ENCODE assay signal across 36 cellular contexts in the genomic region with DNA sequence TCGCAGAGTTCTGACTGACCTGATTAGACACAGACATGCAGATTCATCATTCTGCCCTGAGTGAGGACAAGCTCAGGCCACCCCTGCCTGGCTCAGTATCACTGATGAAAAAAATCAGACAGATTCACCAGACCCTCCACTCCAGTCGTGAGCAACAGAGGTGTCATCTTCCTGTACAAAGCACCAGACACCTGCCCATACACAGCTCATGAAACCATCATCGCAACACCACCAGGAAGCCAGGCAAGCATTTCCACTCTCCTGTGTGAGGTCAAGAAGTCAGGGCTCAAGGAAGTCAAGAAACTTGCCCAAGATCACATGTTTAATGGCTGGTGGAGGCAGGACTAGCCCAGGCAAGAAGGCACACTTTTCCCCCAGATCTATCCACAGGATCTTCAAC.
"Had no signal": no experiment of that assay in that cellular context is flagged by ENCODE, and none has a peak within 500 bp of the region (broad histone marks: within the 10 kb centered on the region; RNA-seq: fewer than 3 reads in every experiment).

No MANE protein-coding gene starts in this region.

- H3K36me3 Mint-ChIP-seq: activated CD4-positive, alpha-beta memory T cell treated with anti-CD3 and anti-CD28 coated beads for 36 hours; activated CD8-positive, alpha-beta memory T cell treated with anti-CD3 and anti-CD28 coated beads, Interleukin-2, amount 10 ng/mL, durations not matched to agents 7 days and 5 days; activated naive CD8-positive, alpha-beta T cell treated with anti-CD3 and anti-CD28 coated beads for 36 hours had no signal

- ATAC-seq: activated CD4-positive, CD25-positive, alpha-beta regulatory T cell treated with anti-CD3 and anti-CD28 coated beads, Interleukin-2, amount 50 U/mL, for 24 hours; activated CD8-positive, alpha-beta memory T cell treated with anti-CD3 and anti-CD28 coated beads, Interleukin-2, amount 10 ng/mL, durations not matched to agents 7 days and 5 days; activated CD8-positive, alpha-beta T cell treated with anti-CD3 and anti-CD28 coated beads, Interleukin-2, amount 10 ng/mL, durations not matched to agents 7 days and 5 days; activated naive CD8-positive, alpha-beta T cell treated with anti-CD3 and anti-CD28 coated beads, Interleukin-2, amount 50 U/mL, for 24 hours; body of pancreas; gastroesophageal sphincter; heart right ventricle; T-helper 17 cell had no signal

- H3K4me3 ChIP-seq: adrenal gland, body of pancreas, cardiac muscle cell, colonic mucosa, dorsolateral prefrontal cortex, esophagus muscularis mucosa, gastroesophageal sphincter, heart right ventricle, hepatocyte had no signal

- H3K4me1 Mint-ChIP-seq: activated B cell treated with CpG ODN at 0.5 μM for 24 hours; activated CD4-positive, alpha-beta T cell treated with anti-CD3 and anti-CD28 coated beads, Interleukin-2, amount 10 ng/mL, durations not matched to agents 24 days and 14 days; activated CD8-positive, alpha-beta memory T cell treated with anti-CD3 and anti-CD28 coated beads, Interleukin-2, amount 10 ng/mL, durations not matched to agents 7 days and 5 days; activated naive CD4-positive, alpha-beta T cell treated with anti-CD3 and anti-CD28 coated beads, Interleukin-2, amount 50 U/mL, for 24 hours; activated naive CD8-positive, alpha-beta T cell treated with anti-CD3 and anti-CD28 coated beads for 36 hours; activated naive CD8-positive, alpha-beta T cell treated with anti-CD3 and anti-CD28 coated beads, Interleukin-2, amount 50 U/mL, for 24 hours; endodermal cell; T-helper 17 cell had no signal

- H3K79me2 ChIP-seq: hepatocyte had no signal

- DNase-seq: activated B cell treated with CpG ODN at 0.5 μM for 24 hours; activated CD4-positive, alpha-beta memory T cell treated with anti-CD3 and anti-CD28 coated beads for 36 hours; activated CD4-positive, alpha-beta T cell treated with anti-CD3 and anti-CD28 coated beads, Interleukin-2, amount 10 ng/mL, durations not matched to agents 24 days and 14 days; activated CD8-positive, alpha-beta memory T cell treated with anti-CD3 and anti-CD28 coated beads, Interleukin-2, amount 10 ng/mL, durations not matched to agents 7 days and 5 days; activated CD8-positive, alpha-beta memory T cell treated with anti-CD3 and anti-CD28 coated beads, Interleukin-2, amount 50 U/mL, for 4 hours; activated CD8-positive, alpha-beta T cell treated with anti-CD3 and anti-CD28 coated beads, Interleukin-2, amount 10 ng/mL, durations not matched to agents 7 days and 5 days; activated effector memory CD4-positive, alpha-beta T cell treated with anti-CD3 and anti-CD28 coated beads, Interleukin-2, amount 50 U/mL, for 16 hours; activated naive CD4-positive, alpha-beta T cell treated with anti-CD3 and anti-CD28 coated beads for 36 hours; activated naive CD8-positive, alpha-beta T cell treated with anti-CD3 and anti-CD28 coated beads for 36 hours; activated naive CD8-positive, alpha-beta T cell treated with anti-CD3 and anti-CD28 coated beads, Interleukin-2, amount 50 U/mL, for 24 hours; activated T-cell treated with anti-CD3 and anti-CD28 coated beads, Interleukin-2, amount 50 U/mL, for 1 hour; activated T-cell treated with anti-CD3 and anti-CD28 coated beads, Interleukin-2, amount 50 U/mL, for 48 hours; adrenal gland; amygdala; aorta; body of pancreas; central memory CD4-positive, alpha-beta T cell; cerebellar nuclear complex; colonic mucosa; dorsolateral prefrontal cortex; effector memory CD4-positive, alpha-beta T cell; endodermal cell; foreskin melanocyte; heart right ventricle; T-helper 17 cell; WERI-Rb-1 had no signal

- H3K27ac ChIP-seq: adrenal gland, body of pancreas, cardiac muscle cell, colonic mucosa, dorsolateral prefrontal cortex, esophagus muscularis mucosa, gastroesophageal sphincter, heart right ventricle, hepatocyte, WERI-Rb-1 had no signal

- H3K4me1 ChIP-seq: adrenal gland, body of pancreas, colonic mucosa, esophagus muscularis mucosa, gastroesophageal sphincter, heart right ventricle had no signal

- H3K27me3 Mint-ChIP-seq: activated B cell treated with CpG ODN at 0.5 μM for 24 hours; activated CD4-positive, alpha-beta memory T cell treated with anti-CD3 and anti-CD28 coated beads for 36 hours; activated CD4-positive, alpha-beta T cell treated with anti-CD3 and anti-CD28 coated beads, Interleukin-2, amount 10 ng/mL, durations not matched to agents 24 days and 14 days; activated CD8-positive, alpha-beta memory T cell treated with anti-CD3 and anti-CD28 coated beads, Interleukin-2, amount 10 ng/mL, durations not matched to agents 7 days and 5 days; activated naive CD4-positive, alpha-beta T cell treated with anti-CD3 and anti-CD28 coated beads, Interleukin-2, amount 50 U/mL, for 24 hours; activated naive CD8-positive, alpha-beta T cell treated with anti-CD3 and anti-CD28 coated beads for 36 hours; activated naive CD8-positive, alpha-beta T cell treated with anti-CD3 and anti-CD28 coated beads, Interleukin-2, amount 50 U/mL, for 24 hours; dendritic cell treated with granulocyte-macrophage colony-stimulating factor and Interleukin-4, amounts not matched to agents 40 ng/mL and 50 ng/mL, for 4 days; T-helper 17 cell had no signal

- H3K27me3 ChIP-seq: adrenal gland, body of pancreas, cardiac muscle cell, colonic mucosa, dorsolateral prefrontal cortex, esophagus muscularis mucosa, gastroesophageal sphincter, heart right ventricle, hepatocyte had no signal

- H3K4me3 Mint-ChIP-seq: activated B cell treated with CpG ODN at 0.5 μM for 24 hours; activated CD4-positive, alpha-beta memory T cell treated with anti-CD3 and anti-CD28 coated beads for 36 hours; activated CD4-positive, alpha-beta T cell treated with anti-CD3 and anti-CD28 coated beads, Interleukin-2, amount 10 ng/mL, durations not matched to agents 24 days and 14 days; activated CD8-positive, alpha-beta memory T cell treated with anti-CD3 and anti-CD28 coated beads, Interleukin-2, amount 10 ng/mL, durations not matched to agents 7 days and 5 days; activated CD8-positive, alpha-beta T cell treated with anti-CD3 and anti-CD28 coated beads, Interleukin-2, amount 10 ng/mL, durations not matched to agents 7 days and 5 days; activated naive CD4-positive, alpha-beta T cell treated with anti-CD3 and anti-CD28 coated beads for 36 hours; activated naive CD4-positive, alpha-beta T cell treated with anti-CD3 and anti-CD28 coated beads, Interleukin-2, amount 50 U/mL, for 24 hours; activated naive CD8-positive, alpha-beta T cell treated with anti-CD3 and anti-CD28 coated beads for 36 hours; activated naive CD8-positive, alpha-beta T cell treated with anti-CD3 and anti-CD28 coated beads, Interleukin-2, amount 50 U/mL, for 24 hours; activated T-helper 1 cell treated with anti-CD3 and anti-CD28 coated beads, Interleukin-12 subunit alpha, Interleukin-12 subunit beta, Interleukin-2, Interleukin-4 antibody, amounts not matched to agents 30 ng/mL and 10 ng/mL and 1 ng/mL, durations not matched to agents 14 hours and 24 hours and 36 hours; dendritic cell treated with granulocyte-macrophage colony-stimulating factor and Interleukin-4, amounts not matched to agents 40 ng/mL and 50 ng/mL, for 4 days; endodermal cell; T-helper 17 cell; T-helper 2 cell treated with Interferon-gamma antibody and Interleukin-4, amounts not matched to agents 5 μg/mL and 100 μg/mL, for 36 hours had no signal

- H3K9me3 ChIP-seq: adrenal gland, body of pancreas, colonic mucosa had no signal

- H3K4me2 ChIP-seq: hepatocyte had no signal

- H3K27ac Mint-ChIP-seq: activated B cell treated with CpG ODN at 0.5 μM for 24 hours; activated CD4-positive, alpha-beta memory T cell treated with anti-CD3 and anti-CD28 coated beads for 36 hours; activated CD4-positive, alpha-beta T cell treated with anti-CD3 and anti-CD28 coated beads, Interleukin-2, amount 10 ng/mL, durations not matched to agents 24 days and 14 days; activated CD8-positive, alpha-beta memory T cell treated with anti-CD3 and anti-CD28 coated beads, Interleukin-2, amount 10 ng/mL, durations not matched to agents 7 days and 5 days; activated CD8-positive, alpha-beta T cell treated with anti-CD3 and anti-CD28 coated beads, Interleukin-2, amount 10 ng/mL, durations not matched to agents 7 days and 5 days; activated naive CD4-positive, alpha-beta T cell treated with anti-CD3 and anti-CD28 coated beads for 36 hours; activated naive CD4-positive, alpha-beta T cell treated with anti-CD3 and anti-CD28 coated beads, Interleukin-2, amount 50 U/mL, for 24 hours; activated naive CD8-positive, alpha-beta T cell treated with anti-CD3 and anti-CD28 coated beads for 36 hours; activated naive CD8-positive, alpha-beta T cell treated with anti-CD3 and anti-CD28 coated beads, Interleukin-2, amount 50 U/mL, for 24 hours; activated T-helper 1 cell treated with anti-CD3 and anti-CD28 coated beads, Interleukin-12 subunit alpha, Interleukin-12 subunit beta, Interleukin-2, Interleukin-4 antibody, amounts not matched to agents 30 ng/mL and 10 ng/mL and 1 ng/mL, durations not matched to agents 14 hours and 24 hours and 36 hours; activated T-helper 2 cell treated with anti-CD3 and anti-CD28 coated beads, Interferon-gamma antibody, Interleukin-2, Interleukin-4, amounts not matched to agents 10 μg/mL and 5 μg/mL and 100 μg/mL, durations not matched to agents 14 hours and 24 hours and 36 hours; dendritic cell treated with granulocyte-macrophage colony-stimulating factor and Interleukin-4, amounts not matched to agents 40 ng/mL and 50 ng/mL, for 4 days; endodermal cell; T-helper 17 cell; T-helper 2 cell treated with Interferon-gamma antibody and Interleukin-4, amounts not matched to agents 5 μg/mL and 100 μg/mL, for 36 hours had no signal

- H3K36me3 ChIP-seq: adrenal gland, cardiac muscle cell, colonic mucosa, esophagus muscularis mucosa, gastroesophageal sphincter, heart right ventricle, WERI-Rb-1 had no signal

- H2AFZ ChIP-seq: hepatocyte had no signal
